Comparison of ENCODE assay signal across 11 cellular contexts in genomic region chr11:13110929-13111812, GRCh38.
DNase-seq lines count a peak whose midpoint lies in the region; ATAC-seq, FAIRE-seq and TF ChIP-seq lines count a peak whose summit lies in the region.
"Had no signal": no experiment of that assay in that cellular context is flagged by ENCODE, and none has a peak within 500 bp of the region (broad histone marks: within the 10 kb centered on the region; RNA-seq: fewer than 3 reads in every experiment).

No MANE protein-coding gene starts in this region.

- 63% methylated on average over 4 to 5 of the region's 5 CpGs for WGBS in mesodermal cell (ENCODE audit: insufficient coverage in 2 of 2), 2 experiments

- FAIRE-seq in bronchial epithelial cell (lab: Jason Lieb, UNC): no peak

- peak overlapping the region; percentile 59 for H3K27ac ChIP-seq in mesodermal cell (ENCODE audit: low read depth, low read length, severe bottlenecking)
- H3K27ac ChIP-seq: ovary had no signal

- no peak for TF ChIP-seq CTCF in bronchial epithelial cell (IDR thresholded peaks at IDR 0.05; ENCODE audit: insufficient read depth, low read length, severe bottlenecking)

- H3K9me3 ChIP-seq in mesodermal cell (ENCODE audit: control insufficient read depth, low read length): no peaks in the 10 kb centered on the region
- H3K9me3 ChIP-seq: ovary had no signal

- peaks cover 25% of the 10 kb centered on the region for H3K4me1 ChIP-seq in mesodermal cell (ENCODE audit: control insufficient read depth, insufficient read depth, low read length, poor library complexity, severe bottlenecking)

- H3K4me3 ChIP-seq in bronchial epithelial cell (ENCODE audit: low read depth, low read length): no peak overlapping the region
- H3K4me3 ChIP-seq in mesodermal cell (ENCODE audit: extremely low read depth, insufficient read depth, low read length, poor library complexity, severe bottlenecking): no peak overlapping the region
- H3K4me3 ChIP-seq: ovary had no signal

- peak; percentile 55 for ATAC-seq in GM18511 (IDR thresholded peaks at IDR 0.05; ENCODE audit: unreplicated experiment)
- no peak for ATAC-seq in HG03095 (IDR thresholded peaks at IDR 0.05; ENCODE audit: unreplicated experiment)

- DNase-seq in M059J (ENCODE audit: low read depth) (peak; percentile 91), bronchial epithelial cell (ENCODE audit: low read depth) (peak; percentile 85), SKM-1 treated with dmso at 0.1 percent for 144 hours (lab: John Stamatoyannopoulos, UW; ENCODE audit: unreplicated experiment) (no peak), GM19240 (ENCODE audit: insufficient read length, low spot score) (no peak)
- DNase-seq in activated CD4-positive, alpha-beta T cell treated with anti-CD3 and anti-CD28 coated beads for 1 hour: no peak
- DNase-seq: cerebellar nuclear complex, DMS79, ovary had no signal

- H3K27me3 ChIP-seq in bronchial epithelial cell (ENCODE audit: control insufficient read depth, insufficient read depth, low read length): no peaks in the 10 kb centered on the region
- H3K27me3 ChIP-seq: ovary had no signal

- H3K36me3 ChIP-seq in bronchial epithelial cell (ENCODE audit: control insufficient read depth, insufficient read depth, low read length) (no peaks in the 10 kb centered on the region), mesodermal cell (ENCODE audit: control insufficient read depth, insufficient read depth, low read length) (no peaks in the 10 kb centered on the region)
- H3K36me3 ChIP-seq: ovary had no signal

Comparison
In these comparisons a context has a peak if more than half of its experiments do, and no peak if none do; other contexts are left out.
1. DNase-seq: peak in M059J (single experiment) and bronchial epithelial cell (single experiment); none in SKM-1 treated with dmso at 0.1 percent for 144 hours (single experiment), activated CD4-positive, alpha-beta T cell treated with anti-CD3 and anti-CD28 coated beads for 1 hour (single experiment) and GM19240 (single experiment).